ENCODE assay signal across 1 cellular context in the genomic region with DNA sequence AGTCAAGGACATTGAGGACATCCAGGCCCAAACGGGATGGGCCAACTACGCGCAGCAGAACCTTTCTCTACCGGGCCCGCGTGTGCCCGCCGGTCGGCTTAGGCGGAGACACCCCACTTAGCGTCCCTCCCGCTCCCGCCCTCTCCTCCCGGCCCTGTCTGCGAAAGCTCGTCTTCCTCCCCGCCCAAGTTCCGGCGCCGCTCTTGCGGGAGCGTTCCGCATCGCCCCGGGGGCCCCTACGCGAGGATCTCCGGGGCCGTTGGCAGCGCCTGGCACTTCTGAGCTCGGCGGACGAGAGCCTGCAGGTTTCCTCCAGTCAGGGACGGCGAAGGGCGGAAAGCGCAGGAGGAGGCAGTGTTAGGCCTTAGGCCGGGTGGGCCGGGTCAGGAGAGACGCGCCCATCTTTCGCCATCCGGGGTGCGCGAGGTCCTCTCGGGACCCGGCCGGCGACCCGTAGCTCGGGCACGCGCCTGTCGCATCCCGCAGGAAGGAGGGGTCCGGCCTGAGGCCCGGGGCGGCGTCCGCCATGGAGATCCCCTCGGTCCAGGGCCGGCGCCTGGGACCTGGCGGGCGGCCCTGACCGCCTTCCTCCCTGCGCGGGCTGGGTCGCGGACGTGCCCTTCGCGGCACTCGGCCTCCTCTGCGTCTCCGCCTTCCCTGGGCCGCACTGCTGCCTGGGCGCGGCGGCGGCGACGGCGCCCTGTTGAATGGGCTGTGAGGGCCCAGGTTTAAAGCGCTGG.
TF ChIP-seq lines count a peak whose summit lies in the region.

FEM1B (plus strand) TSS at position 141 of the 740 bp plus-strand sequence. CDS start 673 bp downstream, outside the sequence.

TF ChIP-seq in K562, 482 proteins besides CTCF, POLR2A, EP300 and RAD21 (continued from another document and continues in another):
- TF ChIP-seq E2F5 (CRISPR knock-in tag; IDR thresholded peaks at IDR 0.05) (peak; percentile 64; the same call in 1 of the 2 replicates), KDM1A (IDR thresholded peaks at IDR 0.05) (no peak), TBL1XR1 (IDR thresholded peaks at IDR 0.05; ENCODE audit: low read length in 2 of 2) (no peak), SRF (CRISPR knock-in tag; IDR thresholded peaks at IDR 0.05) (no peak), TOE1 (IDR thresholded peaks at IDR 0.05; ENCODE audit: borderline replicate concordance) (peak; percentile 88), TOE1 (CRISPR knock-in tag; IDR thresholded peaks at IDR 0.05; ENCODE audit: borderline replicate concordance, low read depth) (no peak), MTF1 (CRISPR knock-in tag; IDR thresholded peaks at IDR 0.05; ENCODE audit: borderline replicate concordance) (no peak), NRF1 (conservative IDR thresholded peaks at IDR 0.05 in 1 of 2, IDR thresholded peaks at IDR 0.05 in 1 of 2) (peak; percentile 78 to 82), LARP7 (IDR thresholded peaks at IDR 0.05) (no peak), TRIM24 (IDR thresholded peaks at IDR 0.05) (peak in 1 of 2 experiments; percentile 98; a peak in 2 of 4 replicates), JUNB (CRISPR knock-in tag; conservative IDR thresholded peaks at IDR 0.05) (no peak), KLF16 (IDR thresholded peaks at IDR 0.05) (peak; percentile 51; the same call in 1 of the 2 replicates), SPI1 (IDR thresholded peaks at IDR 0.05; ENCODE audit: borderline replicate concordance, low read depth, low read length) (0 out of 2 replicates have a peak, but pooled peaks have one; percentile 7), CREB3L1 (IDR thresholded peaks at IDR 0.05; ENCODE audit: borderline replicate concordance, low read depth) (no peak), ATF3 (IDR thresholded peaks at IDR 0.05) (no peak), ATF3 (CRISPR knock-in tag; conservative IDR thresholded peaks at IDR 0.05) (0 out of 2 replicates have a peak, but pooled peaks have one; percentile 60), ZNF184 (CRISPR knock-in tag; IDR thresholded peaks at IDR 0.05) (no peak), ZZZ3 (IDR thresholded peaks at IDR 0.05) (peak; percentile 78; the same call in 1 of the 2 replicates), SIN3B (IDR thresholded peaks at IDR 0.05; ENCODE audit: low read depth) (no peak; the same call in none of the 2 replicates), TSHZ1 (CRISPR knock-in tag; IDR thresholded peaks at IDR 0.05) (no peak), GATAD2B (IDR thresholded peaks at IDR 0.05; ENCODE audit: borderline replicate concordance) (0 out of 2 replicates have a peak, but pooled peaks have one; percentile 25), ZNF695 (CRISPR knock-in tag; IDR thresholded peaks at IDR 0.05) (no peak), TCF7L2 (IDR thresholded peaks at IDR 0.05; ENCODE audit: low read depth, low read length) (no peak), CBX1 (IDR thresholded peaks at IDR 0.05; ENCODE audit: low read depth) (peak; percentile 86), PCBP1 (IDR thresholded peaks at IDR 0.05; ENCODE audit: low read depth, low read length, poor library complexity, severe bottlenecking) (peak; percentile 77), ZNF778 (CRISPR knock-in tag; IDR thresholded peaks at IDR 0.05) (no peak), ZNF830 (CRISPR knock-in tag; IDR thresholded peaks at IDR 0.05) (no peak), ZNF57 (CRISPR knock-in tag; IDR thresholded peaks at IDR 0.05) (no peak), EZH2 (IDR thresholded peaks at IDR 0.05; ENCODE audit: borderline replicate concordance, low read depth, low read length) (no peak), ZFP30 (CRISPR knock-in tag; IDR thresholded peaks at IDR 0.05; ENCODE audit: borderline replicate concordance) (no peak), NFYB (IDR thresholded peaks at IDR 0.05; ENCODE audit: extremely low read depth, insufficient read length) (no peak), CCAR2 (IDR thresholded peaks at IDR 0.05; ENCODE audit: low read depth, low read length) (no peak), ATF4 (CRISPR knock-in tag; IDR thresholded peaks at IDR 0.05) (peak; percentile 68; the same call in 1 of the 2 replicates), MAFF (IDR thresholded peaks at IDR 0.05; ENCODE audit: low read length) (no peak), POLR3A (IDR thresholded peaks at IDR 0.05; ENCODE audit: borderline replicate concordance, extremely low read depth, insufficient read depth, insufficient read length) (no peak), ARHGAP35 (IDR thresholded peaks at IDR 0.05; ENCODE audit: partially characterized antibody) (no peak), ZMIZ1 (IDR thresholded peaks at IDR 0.05; ENCODE audit: low read depth in 2 of 2, low read length in 2 of 2) (no peak)
- TF ChIP-seq, protein P1, sequence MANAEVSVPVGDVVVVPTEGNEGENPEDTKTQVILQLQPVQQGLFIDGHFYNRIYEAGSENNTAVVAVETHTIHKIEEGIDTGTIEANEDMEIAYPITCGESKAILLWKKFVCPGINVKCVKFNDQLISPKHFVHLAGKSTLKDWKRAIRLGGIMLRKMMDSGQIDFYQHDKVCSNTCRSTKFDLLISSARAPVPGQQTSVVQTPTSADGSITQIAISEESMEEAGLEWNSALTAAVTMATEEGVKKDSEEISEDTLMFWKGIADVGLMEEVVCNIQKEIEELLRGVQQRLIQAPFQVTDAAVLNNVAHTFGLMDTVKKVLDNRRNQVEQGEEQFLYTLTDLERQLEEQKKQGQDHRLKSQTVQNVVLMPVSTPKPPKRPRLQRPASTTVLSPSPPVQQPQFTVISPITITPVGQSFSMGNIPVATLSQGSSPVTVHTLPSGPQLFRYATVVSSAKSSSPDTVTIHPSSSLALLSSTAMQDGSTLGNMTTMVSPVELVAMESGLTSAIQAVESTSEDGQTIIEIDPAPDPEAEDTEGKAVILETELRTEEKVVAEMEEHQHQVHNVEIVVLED (CRISPR knock-in tag; IDR thresholded peaks at IDR 0.05), result peak; percentile 36; the same call in 1 of the 2 replicates
- TF ChIP-seq, protein P2, sequence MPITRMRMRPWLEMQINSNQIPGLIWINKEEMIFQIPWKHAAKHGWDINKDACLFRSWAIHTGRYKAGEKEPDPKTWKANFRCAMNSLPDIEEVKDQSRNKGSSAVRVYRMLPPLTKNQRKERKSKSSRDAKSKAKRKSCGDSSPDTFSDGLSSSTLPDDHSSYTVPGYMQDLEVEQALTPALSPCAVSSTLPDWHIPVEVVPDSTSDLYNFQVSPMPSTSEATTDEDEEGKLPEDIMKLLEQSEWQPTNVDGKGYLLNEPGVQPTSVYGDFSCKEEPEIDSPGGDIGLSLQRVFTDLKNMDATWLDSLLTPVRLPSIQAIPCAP (CRISPR knock-in tag; IDR thresholded peaks at IDR 0.05; ENCODE audit: borderline replicate concordance), result peak; percentile 21; the same call in 1 of the 2 replicates
- TF ChIP-seq, protein P3, sequence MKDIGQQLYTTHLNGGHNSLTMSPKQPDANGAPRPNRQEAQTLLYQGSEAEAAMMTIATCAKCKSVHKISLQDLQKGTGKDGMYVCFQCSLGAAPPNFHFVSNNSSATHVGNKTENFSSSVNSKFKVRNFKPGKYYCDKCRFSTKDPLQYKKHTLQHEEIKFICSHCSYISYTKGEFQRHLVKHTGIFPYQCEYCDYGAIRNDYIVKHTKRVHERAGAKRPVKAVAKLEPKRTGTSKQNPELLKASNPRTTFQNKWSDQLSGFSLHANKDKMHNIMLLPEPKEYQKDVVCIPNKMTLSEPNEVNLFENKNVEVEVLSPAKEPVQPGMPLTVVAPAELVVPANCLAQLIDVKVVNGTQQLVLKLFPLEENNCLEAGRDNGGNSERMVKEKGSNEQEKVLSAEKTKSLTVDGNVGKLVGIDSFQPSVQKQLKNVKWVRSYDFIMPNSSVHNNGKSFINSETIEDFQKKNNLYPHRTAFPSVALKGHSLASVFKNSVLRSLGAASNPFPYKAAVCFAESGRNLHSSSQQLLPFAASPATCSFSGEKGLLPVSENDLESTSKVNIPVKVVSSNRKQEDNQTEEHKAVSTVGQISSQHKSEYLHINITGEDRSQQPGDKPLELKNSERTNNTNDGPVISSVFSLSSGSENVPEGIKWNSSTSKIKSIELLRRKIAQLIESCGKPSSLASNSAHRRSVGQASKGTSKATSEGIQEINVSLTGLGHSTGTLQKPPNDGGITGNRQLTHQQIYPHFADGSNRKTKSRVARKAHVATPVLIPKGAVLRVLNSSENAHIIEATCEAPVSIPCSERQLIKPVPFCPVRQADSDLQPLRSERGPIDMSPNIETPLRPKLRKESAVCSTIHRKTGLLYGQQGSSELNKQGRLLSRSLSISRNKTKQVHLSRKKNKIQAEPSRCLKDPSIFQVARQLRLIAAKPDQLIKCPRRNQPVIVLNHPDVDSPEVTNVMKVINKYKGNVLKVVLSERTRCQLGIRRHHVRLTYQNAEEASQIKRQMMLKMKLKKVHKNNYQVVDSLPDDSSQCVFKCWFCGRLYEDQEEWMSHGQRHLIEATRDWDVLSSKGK (CRISPR knock-in tag; IDR thresholded peaks at IDR 0.05), result no peak
